Comparison of ENCODE assay signal across 24 cellular contexts in genomic region chr12:114384746-114385145, GRCh38. TPM values are rescaled to one million over a fixed set of nuclear protein-coding genes. Genes with fewer than 3 reads are reported as not detected.
"Had no signal": no experiment of that assay in that cellular context is flagged by ENCODE, and none has a peak within 500 bp of the region (broad histone marks: within the 10 kb centered on the region; RNA-seq: fewer than 3 reads in every experiment).

No MANE protein-coding gene starts in this region.

- H3K36me3 ChIP-seq: adrenal gland, gastrocnemius medialis, neutrophil, ovary, tibial artery had no signal

- H3K27ac ChIP-seq: adrenal gland, epithelial cell of prostate, gastrocnemius medialis, neutrophil, ovary, psoas muscle, tibial artery had no signal

- H3K27me3 ChIP-seq: ovary had no signal

- H3K4me3 ChIP-seq: adrenal gland, gastrocnemius medialis, ovary, psoas muscle, tibial artery had no signal

- H3K4me1 ChIP-seq: adrenal gland, gastrocnemius medialis, psoas muscle, tibial artery had no signal

- DNase-seq: activated B cell treated with CpG ODN at 0.5 μM for 24 hours; activated CD4-positive, alpha-beta T cell treated with anti-CD3 and anti-CD28 coated beads for 36 hours; activated CD4-positive, alpha-beta T cell treated with anti-CD3 and anti-CD28 coated beads, Interleukin-2, amount 50 U/mL, for 4 hours; activated CD8-positive, alpha-beta memory T cell treated with anti-CD3 and anti-CD28 coated beads for 24 hours; activated CD8-positive, alpha-beta memory T cell treated with anti-CD3 and anti-CD28 coated beads, Interleukin-2, amount 50 U/mL, for 4 hours; activated naive CD4-positive, alpha-beta T cell; activated T-cell treated with anti-CD3 and anti-CD28 coated beads, Interleukin-2, amount 50 U/mL, for 24 hours; adrenal gland; gastrocnemius medialis; ovary; psoas muscle; right cardiac atrium; stimulated activated CD4-positive, alpha-beta T cell treated with anti-CD3 and anti-CD28 coated beads, Interleukin-12 subunit alpha, Interleukin-12 subunit beta, amount 100 ng/mL, for 4 hours; stimulated activated CD4-positive, alpha-beta T cell treated with anti-CD3 and anti-CD28 coated beads, Interleukin-4, amount 100 ng/mL, for 4 hours; stimulated activated naive CD8-positive, alpha-beta T cell treated with anti-CD3 and anti-CD28 coated beads, Interleukin-15, amount 100 ng/mL, for 72 hours; T-helper 9 cell; tibial artery had no signal

- H3K9me3 ChIP-seq: adrenal gland, gastrocnemius medialis, neutrophil, ovary, psoas muscle, tibial artery had no signal

- ATAC-seq: activated CD4-positive, alpha-beta T cell treated with anti-CD3 and anti-CD28 coated beads for 36 hours; gastrocnemius medialis; psoas muscle; stimulated activated naive CD8-positive, alpha-beta T cell treated with anti-CD3 and anti-CD28 coated beads, Interleukin-15, amount 100 ng/mL, for 72 hours had no signal

RNA-seq across cellular contexts. Expression of gene TBX5, which starts 21.2 kb away (rescaled TPM):
- total RNA-seq: activated B cell treated with CpG ODN at 0.5 μM for 24 hours; activated CD4-positive, alpha-beta T cell treated with anti-CD3 and anti-CD28 coated beads for 36 hours; activated T-helper 2 cell treated with anti-CD3 and anti-CD28 coated beads, Interferon-gamma antibody, Interleukin-2, Interleukin-4, amounts not matched to agents 10 μg/mL and 5 μg/mL and 100 μg/mL, durations not matched to agents 14 hours and 24 hours and 36 hours; chondrocyte; gastrocnemius medialis; mononuclear cell; myocyte; T-helper 1 cell treated with Interleukin-12 subunit alpha and Interleukin-12 subunit beta and Interleukin-4 antibody, amounts not matched to agents 30 ng/mL and 1 ng/mL, for 36 hours had no signal
